In the genomic region with DNA sequence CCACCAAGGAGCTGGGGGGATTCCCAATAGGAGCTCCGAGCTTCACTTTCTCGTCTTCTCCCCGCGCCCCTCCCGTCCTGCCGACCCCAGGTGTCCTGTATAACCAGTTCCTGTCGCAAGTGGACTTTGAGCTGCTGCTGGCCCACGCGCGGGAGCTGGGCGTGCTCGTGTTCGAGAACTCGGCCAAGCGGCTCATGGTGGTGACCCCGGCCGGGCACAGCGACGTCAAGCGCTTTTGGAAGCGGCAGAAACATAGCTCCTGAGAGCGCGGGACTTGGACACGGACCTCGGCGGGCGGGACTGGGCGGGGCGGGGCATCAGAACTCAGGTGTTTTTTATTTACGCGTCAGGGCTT, we compare ENCODE assay signal across 9 cellular contexts. TPM values are rescaled to one million over a fixed set of nuclear protein-coding genes. Genes with fewer than 3 reads are reported as not detected.
A peak's percentile ranks its signal among the peaks of the same experiment; 100 is the strongest.
DNase-seq lines count a peak whose midpoint lies in the region; ATAC-seq, FAIRE-seq and TF ChIP-seq lines count a peak whose summit lies in the region.
"Had no signal": no experiment of that assay in that cellular context is flagged by ENCODE, and none has a peak within 500 bp of the region (broad histone marks: within the 10 kb centered on the region; RNA-seq: fewer than 3 reads in every experiment).

No MANE protein-coding gene starts in this region.

- peak; percentile 13 for ATAC-seq in GM21423 (IDR thresholded peaks at IDR 0.05; ENCODE audit: unreplicated experiment)
- ATAC-seq in Right ventricle myocardium superior (ENCODE audit: poor library complexity): peak; percentile 60
- ATAC-seq in HG03135 (IDR thresholded peaks at IDR 0.05; ENCODE audit: unreplicated experiment): no peak

- no peak for FAIRE-seq in GM12891 (lab: Jason Lieb, UNC)

- intact Hi-C loops in Right ventricle myocardium superior (cut with DNase I): loop anchor here (10.0 kb wide), 1 partner anchor 131 kb away; no protein-coding TSS in a partner anchor

- H3K9me3 ChIP-seq in SK-N-MC (ENCODE audit: low read depth, low read length): no peaks in the 10 kb centered on the region

- H3K4me3 ChIP-seq in SK-N-MC: peak overlapping the region; percentile 94
- H3K4me3 ChIP-seq in skeletal muscle cell (ENCODE audit: low read depth, low read length): peak overlapping the region; percentile 53

- no peak overlapping the region for H3K27ac ChIP-seq in SK-N-MC

- DNase-seq in SK-N-MC (ENCODE audit: low read depth, low spot score): no peak
- DNase-seq in Right ventricle myocardium superior: no peak
- DNase-seq in skeletal muscle cell (ENCODE audit: low read depth): no peak
- DNase-seq in GM12891 (ENCODE audit: insufficient read length, low spot score): no peak
- DNase-seq in NCI-H2171 treated with DMSO at 0.1 percent for 48 hours (lab: John Stamatoyannopoulos, UW): no peak
- DNase-seq in NCI-H2227 treated with DMSO at 0.1 percent for 48 hours (lab: John Stamatoyannopoulos, UW): no peak

- no peak for TF ChIP-seq POLR2A in GM12891 (IDR thresholded peaks at IDR 0.05; ENCODE audit: low read depth, low read length)

- H3K36me3 ChIP-seq in SK-N-MC (ENCODE audit: insufficient read depth, low read length): peaks cover 21% of the 10 kb centered on the region; the same call in 1 of the 2 replicates

- no peak overlapping the region for H3K9ac ChIP-seq in SK-N-MC (ENCODE audit: insufficient read length)

TF ChIP-seq in GM12891, 5 proteins besides CTCF, POLR2A, EP300 and RAD21:
- TF ChIP-seq POLR2AphosphoS5 (IDR thresholded peaks at IDR 0.05; ENCODE audit: low read depth, low read length): no peak
- TF ChIP-seq TAF1 (IDR thresholded peaks at IDR 0.05; ENCODE audit: low read depth, low read length): no peak
- TF ChIP-seq POU2F2 (IDR thresholded peaks at IDR 0.05; ENCODE audit: low read depth, low read length): no peak
- TF ChIP-seq PAX5 (IDR thresholded peaks at IDR 0.05; ENCODE audit: insufficient read depth, low read length, severe bottlenecking): no peak
- TF ChIP-seq SPI1 (IDR thresholded peaks at IDR 0.05; ENCODE audit: low read depth, low read length): no peak

RNA-seq across cellular contexts. Expression of gene VARS2, which starts 0.3 kb away (rescaled TPM):
- total RNA-seq in Right ventricle myocardium superior: 17.2 TPM
- 28.0 TPM for polyA plus RNA-seq in GM12891 (2012; ENCODE audit: low read depth, missing spikeins)

RNA-seq across cellular contexts. Expression of gene GTF2H4, which starts 5.7 kb away (rescaled TPM):
- 23.6 TPM for total RNA-seq in Right ventricle myocardium superior
- polyA plus RNA-seq in GM12891 (2012; ENCODE audit: low read depth, missing spikeins): 24.9 TPM

RNA-seq across cellular contexts. Expression of gene SFTA2, which starts 18.3 kb away (rescaled TPM):
- not detected for total RNA-seq in Right ventricle myocardium superior
- not detected for polyA plus RNA-seq in GM12891 (2012; ENCODE audit: low read depth, missing spikeins)
- total RNA-seq: T-helper 2 cell treated with Interferon-gamma antibody and Interleukin-4, amounts not matched to agents 100 ng/mL and 5 ng/mL, for 36 hours had no signal

RNA-seq across cellular contexts. Expression of gene MUCL3, which starts 27.1 kb away (rescaled TPM):
- total RNA-seq in Right ventricle myocardium superior: not detected
- 0.13 TPM for polyA plus RNA-seq in GM12891 (2012; ENCODE audit: low read depth, missing spikeins)
- total RNA-seq: T-helper 2 cell treated with Interferon-gamma antibody and Interleukin-4, amounts not matched to agents 100 ng/mL and 5 ng/mL, for 36 hours had no signal

RNA-seq across cellular contexts. Expression of gene DDR1, which starts 29.4 kb away (rescaled TPM):
- total RNA-seq in Right ventricle myocardium superior: 23.2 TPM
- 13.9 TPM for polyA plus RNA-seq in GM12891 (2012; ENCODE audit: low read depth, missing spikeins)
